24 cellular contexts compared by ENCODE assay signal in the genomic region with DNA sequence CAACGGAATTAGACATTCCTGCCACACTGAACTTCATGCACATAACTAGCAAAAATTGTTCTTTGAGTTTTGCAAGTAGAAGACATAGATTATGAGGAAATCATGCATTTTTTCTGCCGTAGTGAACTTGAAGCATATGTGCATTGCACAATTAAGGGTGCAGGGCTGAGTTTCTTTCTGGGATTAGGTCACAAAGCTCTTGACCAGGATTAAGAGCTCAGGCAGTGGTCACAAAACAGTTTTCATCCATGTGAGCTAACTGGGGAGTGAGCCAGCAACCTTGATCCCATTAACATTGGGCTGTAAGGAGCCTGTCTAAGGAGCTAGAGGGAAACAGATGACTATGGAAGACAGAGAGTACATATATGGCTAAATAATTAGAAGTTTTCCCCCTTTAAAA.
DNase-seq lines count a peak whose midpoint lies in the region; FAIRE-seq and TF ChIP-seq lines count a peak whose summit lies in the region.
"Had no signal": no experiment of that assay in that cellular context is flagged by ENCODE, and none has a peak within 500 bp of the region (broad histone marks: within the 10 kb centered on the region; RNA-seq: fewer than 3 reads in every experiment).

No MANE protein-coding gene starts in this region.

- TF ChIP-seq CTCF in choroid plexus epithelial cell (conservative IDR thresholded peaks at IDR 0.05; ENCODE audit: low read depth, low read length), result no peak

- DNase-seq in AG20443 (ENCODE audit: low spot score) (peak; percentile 27), HS-5 (ENCODE audit: low read depth) (peak; percentile 73), choroid plexus epithelial cell (ENCODE audit: low read depth) (peak; percentile 33), islet precursor cell (peak; percentile 17), GM19239 (ENCODE audit: insufficient read length, low spot score) (no peak), urothelium cell line (ENCODE audit: low spot score) (no peak), glomerular visceral epithelial cell (ENCODE audit: extremely low spot score) (no peak), medulla oblongata (ENCODE audit: extremely low spot score) (no peak)
- DNase-seq: activated CD4-positive, alpha-beta T cell treated with anti-CD3 and anti-CD28 coated beads, Interleukin-2, amount 10 ng/mL, durations not matched to agents 7 days and 5 days; aorta; CD4-positive, CD25-positive, alpha-beta regulatory T cell; DND-41; H7; head of caudate nucleus; naive thymus-derived CD8-positive, alpha-beta T cell; NCI-H1092 treated with DMSO at 0.1 percent for 48 hours; NCI-H2029 treated with DMSO at 0.1 percent for 48 hours; NCI-H524 treated with DMSO at 0.1 percent for 48 hours; PC-3; T-cell; upper lobe of left lung had no signal

- FAIRE-seq in GM19239 (lab: Jason Lieb, UNC) (no peak), urothelium cell line (lab: Jason Lieb, UNC) (no peak)
- FAIRE-seq: colon, D721Med, GM12878 had no signal

- H3K4me3 ChIP-seq in choroid plexus epithelial cell (ENCODE audit: low read depth, low read length), result no peak overlapping the region
- H3K4me3 ChIP-seq: GM12878, upper lobe of left lung had no signal

Comparison
In these comparisons a context has a peak if more than half of its experiments do, and no peak if none do; other contexts are left out.
1. DNase-seq: peak in AG20443 (single experiment), HS-5 (single experiment), choroid plexus epithelial cell (single experiment) and islet precursor cell (single experiment); none in GM19239 (single experiment), urothelium cell line (single experiment), glomerular visceral epithelial cell (single experiment) and medulla oblongata (single experiment).